ENCODE assay signal across 23 cellular contexts in genomic region chr4:89757154-89757723, GRCh38.
DNase-seq lines count a peak whose midpoint lies in the region; ATAC-seq and TF ChIP-seq lines count a peak whose summit lies in the region.
"Had no signal": no experiment of that assay in that cellular context is flagged by ENCODE, and none has a peak within 500 bp of the region (broad histone marks: within the 10 kb centered on the region; RNA-seq: fewer than 3 reads in every experiment).

No MANE protein-coding gene starts in this region.

- DNase-seq in Caki2 (ENCODE audit: low read depth) (peak; percentile 70), NCI-H1417 (lab: John Stamatoyannopoulos, UW) (peak; percentile 38 to 95 (median 79)), NCI-H510A treated with DMSO at 0.1 percent for 48 hours (lab: John Stamatoyannopoulos, UW) (peak; percentile 6), glomerular visceral epithelial cell (ENCODE audit: extremely low spot score) (peak; percentile 22), left lobe of liver (ENCODE audit: low spot score) (no peak), uterus (no peak)
- DNase-seq in activated naive CD4-positive, alpha-beta T cell treated with anti-CD3 and anti-CD28 coated beads, Interleukin-2, amount 50 U/mL, for 72 hours (ENCODE audit: low spot score in 2 of 2): no peak
- DNase-seq: activated CD8-positive, alpha-beta T cell treated with anti-CD3 and anti-CD28 coated beads for 36 hours; activated naive CD4-positive, alpha-beta T cell treated with anti-CD3 and anti-CD28 coated beads, Interleukin-2, amount 10 ng/mL, durations not matched to agents 7 days and 5 days; activated T-cell treated with anti-CD3 and anti-CD28 coated beads, Interleukin-2, amount 50 U/mL, for 4 hours; aorta; DMS 273 treated with DMSO at 0.1 percent for 48 hours; effector memory CD4-positive, alpha-beta T cell; esophagus squamous epithelium; HCEC 1CT; left ventricle myocardium inferior; MM.1S; NCI-H226; nucleus accumbens; stimulated activated CD4-positive, alpha-beta T cell treated with anti-CD3 and anti-CD28 coated beads, Interleukin-12 subunit alpha, Interleukin-12 subunit beta, amount 100 ng/mL, for 4 hours had no signal

- H3K36me3 Mint-ChIP-seq in activated naive CD4-positive, alpha-beta T cell treated with anti-CD3 and anti-CD28 coated beads, Interleukin-2, amount 50 U/mL, for 72 hours: no peaks in the 10 kb centered on the region
- H3K36me3 Mint-ChIP-seq: activated naive CD4-positive, alpha-beta T cell treated with anti-CD3 and anti-CD28 coated beads, Interleukin-2, amount 10 ng/mL, durations not matched to agents 7 days and 5 days; WTC11 had no signal

- intact Hi-C loops in uterus (cut with DNase I; ENCODE audit: low total_unique reads): no loop called here

- no peaks in the 10 kb centered on the region for H3K4me1 ChIP-seq in uterus

- ATAC-seq in HG02840 (IDR thresholded peaks at IDR 0.05; ENCODE audit: low FRiP score, unreplicated experiment) (no peak), left lobe of liver (no peak)
- ATAC-seq in activated naive CD4-positive, alpha-beta T cell treated with anti-CD3 and anti-CD28 coated beads, Interleukin-2, amount 50 U/mL, for 72 hours: no peak
- ATAC-seq: activated CD8-positive, alpha-beta T cell treated with anti-CD3 and anti-CD28 coated beads for 36 hours; activated T-cell treated with anti-CD3 and anti-CD28 coated beads, Interleukin-2, amount 50 U/mL, for 4 hours; WTC11 had no signal

- TF ChIP-seq POLR2A in uterus (IDR thresholded peaks at IDR 0.05): no peak

- no peaks in the 10 kb centered on the region for H3K9me3 Mint-ChIP-seq in activated naive CD4-positive, alpha-beta T cell treated with anti-CD3 and anti-CD28 coated beads, Interleukin-2, amount 50 U/mL, for 72 hours
- H3K9me3 Mint-ChIP-seq: activated CD8-positive, alpha-beta T cell treated with anti-CD3 and anti-CD28 coated beads for 36 hours; activated naive CD4-positive, alpha-beta T cell treated with anti-CD3 and anti-CD28 coated beads, Interleukin-2, amount 10 ng/mL, durations not matched to agents 7 days and 5 days; activated T-cell treated with anti-CD3 and anti-CD28 coated beads, Interleukin-2, amount 50 U/mL, for 4 hours; WTC11 had no signal

- no peak overlapping the region for H3K27ac Mint-ChIP-seq in activated naive CD4-positive, alpha-beta T cell treated with anti-CD3 and anti-CD28 coated beads, Interleukin-2, amount 50 U/mL, for 72 hours
- H3K27ac Mint-ChIP-seq: activated CD8-positive, alpha-beta T cell treated with anti-CD3 and anti-CD28 coated beads for 36 hours; activated naive CD4-positive, alpha-beta T cell treated with anti-CD3 and anti-CD28 coated beads, Interleukin-2, amount 10 ng/mL, durations not matched to agents 7 days and 5 days; WTC11 had no signal

- H3K4me3 ChIP-seq in uterus: no peak overlapping the region
- H3K4me3 ChIP-seq: esophagus squamous epithelium, left ventricle myocardium inferior, right atrium auricular region had no signal

- H3K27ac ChIP-seq in uterus: peak overlapping the region in 1 of 2 donors; percentile 13
- H3K27ac ChIP-seq: esophagus squamous epithelium, left ventricle myocardium inferior, right atrium auricular region had no signal

- in situ Hi-C loops in Caki2 (cut with HindIII; ENCODE audit: low pct_unique_long_range_greater_than_20kb, low sequenced_read_pairs): no loop called here

- no peaks in the 10 kb centered on the region for H3K9me3 ChIP-seq in uterus
- H3K9me3 ChIP-seq: esophagus squamous epithelium, left ventricle myocardium inferior, right atrium auricular region had no signal

- H3K36me3 ChIP-seq in uterus: no peaks in the 10 kb centered on the region
- H3K36me3 ChIP-seq: esophagus squamous epithelium, left ventricle myocardium inferior, right atrium auricular region had no signal

- no peak for TF ChIP-seq CTCF in uterus (IDR thresholded peaks at IDR 0.05)

- no peaks in the 10 kb centered on the region for H3K27me3 ChIP-seq in uterus
- H3K27me3 ChIP-seq: esophagus squamous epithelium, right atrium auricular region had no signal

Comparison
In these comparisons a context has a peak if more than half of its experiments do, and no peak if none do; other contexts are left out.
1. DNase-seq: peak in Caki2 (single experiment), NCI-H1417 (3 of 3), NCI-H510A treated with DMSO at 0.1 percent for 48 hours (single experiment) and glomerular visceral epithelial cell (single experiment); none in activated naive CD4-positive, alpha-beta T cell treated with anti-CD3 and anti-CD28 coated beads, Interleukin-2, amount 50 U/mL, for 72 hours (0 of 2), left lobe of liver (single experiment) and uterus (0 of 2).